ENCODE assay signal across 8 cellular contexts in genomic region chr19:57803594-57804325, GRCh38. TPM values are rescaled to one million over a fixed set of nuclear protein-coding genes. Genes with fewer than 3 reads are reported as not detected.
DNase-seq lines count a peak whose midpoint lies in the region; ATAC-seq, FAIRE-seq and TF ChIP-seq lines count a peak whose summit lies in the region.

No MANE protein-coding gene starts in this region.

- peak; percentile 48 for DNase-seq in AG04450 (ENCODE audit: low read depth, low spot score)
- DNase-seq in HTR-8/SVneo (ENCODE audit: insufficient read length, low spot score): peak; percentile 48
- DNase-seq in GM12878 (ENCODE audit: low read depth, low spot score): no peak
- peak; percentile 49 for DNase-seq in iPS-NIHi11 (ENCODE audit: low spot score)
- DNase-seq in activated effector memory CD4-positive, alpha-beta T cell treated with Interleukin-2 at 50 U/mL for 16 hours: no peak
- no peak for DNase-seq in NCI-H187 treated with DMSO at 0.1 percent for 48 hours (lab: John Stamatoyannopoulos, UW)

- SMC1A ChIA-PET in GM12878 (lab: Charles Lee; ENCODE audit: uncharacterized antibody, unreplicated experiment): no interaction called here

- CTCF ChIA-PET in AG04450 (lab: Charles Lee): interaction anchor here (0.5 kb wide), 1 partner anchor 93 kb away, joined by 3 read pairs; no protein-coding TSS in a partner anchor
- CTCF ChIA-PET in GM12878 (lab: Yijun Ruan, JAX): interaction anchor here (0.7 to 1.2 kb wide), 2 partner anchors 10 to 51 kb away, joined by 3 read pairs; no protein-coding TSS in a partner anchor

- H3K4me3 ChIP-seq in AG04450 (ENCODE audit: low read depth, low read length) (peak overlapping the region; percentile 80), GM12878 (peak overlapping the region; percentile 65), skin epidermis (peak overlapping the region; percentile 26 to 48 (median 36))

- H3K79me2 ChIP-seq in GM12878 (ENCODE audit: control insufficient read depth, insufficient read depth, low read length): no peaks in the 10 kb centered on the region; the same call in 1 of the 2 replicates

- H3K27me3 ChIP-seq in AG04450 (ENCODE audit: control insufficient read depth, insufficient read depth, low read length) (no peaks in the 10 kb centered on the region), GM12878 (replicated peaks in 1 of 2; ENCODE audit: control insufficient read depth in 2 of 2, insufficient read depth in 2 of 2, low read length in 1 of 2) (no peaks in the 10 kb centered on the region)

- H3K4me1 ChIP-seq in GM12878 (ENCODE audit: control insufficient read depth, insufficient read depth, low read length): peaks cover 5% of the 10 kb centered on the region

- H3K9me3 ChIP-seq in AG04450 (ENCODE audit: control insufficient read depth, insufficient read depth, low read length): no peaks in the 10 kb centered on the region
- no peaks in the 10 kb centered on the region; the same call in 2 of the 3 replicates for H3K9me3 ChIP-seq in GM12878 (replicated peaks; ENCODE audit: control insufficient read depth, insufficient read depth, low read length)

- no peak for TF ChIP-seq RAD21 in GM12878 (IDR thresholded peaks at IDR 0.05; ENCODE audit: insufficient read depth, low read depth, low read length)

- intact Hi-C loops in GM12878 (cut with micrococcal nuclease; ENCODE audit: unreplicated experiment): no loop called here

- no peaks in the 10 kb centered on the region for H4K20me1 ChIP-seq in GM12878 (ENCODE audit: control insufficient read depth, insufficient read depth)

- in situ Hi-C loops in GM12878 (cut with MboI): loop anchor here (25.0 kb wide), 1 partner anchor 1666 kb away; the partner anchor contains the start of gene ZNF444

- RAD21 ChIA-PET in GM12878 (lab: Charles Lee; ENCODE audit: unreplicated experiment): interaction anchor here (1.0 kb wide), 1 partner anchor 15 kb away, joined by 5 read pairs; no protein-coding TSS in a partner anchor

- H2AFZ ChIP-seq in GM12878 (ENCODE audit: control insufficient read depth, low read depth, low read length): peak overlapping the region; percentile 26; the same call in 1 of the 2 replicates

- H3K36me3 ChIP-seq in GM12878 (ENCODE audit: control insufficient read depth in 2 of 2, insufficient read depth in 2 of 2, low read length in 1 of 2): peaks cover 2 to 7% of the 10 kb centered on the region in 2 experiments; a peak in 3 of 4 replicates

- TF ChIP-seq CTCF in AG04450 (IDR thresholded peaks at IDR 0.05; ENCODE audit: low read depth, low read length) (no peak), GM12878 (IDR thresholded peaks at IDR 0.05 in 2 of 3, conservative IDR thresholded peaks at IDR 0.05 in 1 of 3; ENCODE audit: control insufficient read depth in 2 of 3, extremely low read depth in 1 of 3, insufficient read depth in 1 of 3, low read depth in 3 of 3, low read length in 3 of 3) (no peak)

- BruUV-seq in GM12878 (replicated peaks; lab: Mats Ljungman, UMichigan): TSS peak; percentile 2

- H3K27ac ChIP-seq in AG04450 (ENCODE audit: low read depth, low read length) (peak overlapping the region; percentile 97), GM12878 (ENCODE audit: control insufficient read depth, insufficient read depth) (peak overlapping the region; percentile 68), skin epidermis (peak overlapping the region in 20 of 21 experiments; percentile 34 to 96 (median 80))

- TF ChIP-seq POLR2A in GM12878 (IDR thresholded peaks at IDR 0.05; ENCODE audit: low read depth, low read length): no peak

- FAIRE-seq in HTR-8/SVneo (lab: Jason Lieb, UNC) (no peak), GM12878 (lab: Jason Lieb, UNC) (no peak)

- WGBS in GM12878 (ENCODE audit: insufficient coverage, insufficient replicate concordance, low lambda C conversion rate, missing lambda C conversion rate): 84% methylated on average over 15 of the region's 19 CpGs

- ATAC-seq in GM12878: peak; percentile 54
- no peak for ATAC-seq in HG02981 (IDR thresholded peaks at IDR 0.05; ENCODE audit: unreplicated experiment)

- no peak for TF ChIP-seq EP300 in GM12878 (IDR thresholded peaks at IDR 0.05; ENCODE audit: borderline replicate concordance in 1 of 2, control insufficient read depth in 1 of 2, low read depth in 2 of 2, low read length in 2 of 2)

- H3K4me2 ChIP-seq in GM12878 (ENCODE audit: control insufficient read depth, insufficient read depth): peak overlapping the region; percentile 89

- peak overlapping the region; percentile 67 for H3K9ac ChIP-seq in GM12878 (ENCODE audit: control insufficient read depth, insufficient read depth, low read length)

- POLR2A ChIA-PET in AG04450 (lab: Yijun Ruan, JAX): interaction anchor here (0.6 to 1.4 kb wide), 3 partner anchors 15 to 277 kb away, joined by 3 to 6 read pairs (median 3); partner anchors contain the start of gene ZNF549
- POLR2A ChIA-PET in GM12878 (lab: Charles Lee): interaction anchor here (1.4 kb wide), 1 partner anchor 10 kb away, joined by 4 read pairs; no protein-coding TSS in a partner anchor

RNA-seq across cellular contexts. Expression of gene ZNF552, which starts 11.0 kb away (rescaled TPM):
- polyA plus RNA-seq in AG04450 (2011; rRNA removed) (2.8 and 2.9 TPM in 2 replicates), GM12878 (2011; rRNA removed) (8.8 and 9.9 TPM in 2 replicates), GM12878 (2014; fragmentation: Illumina TruSeq; extraction: Trizol) (10.8 and 10.9 TPM in 2 replicates), GM12878 (2014; fragmentation: Nextera tagmentation; extraction: Ambion mirVana) (1 to 10 TPM; 3.6 to 5.4 TPM), GM12878 (2014; rRNA removed) (7.1 and 7.5 TPM in 2 replicates), GM12878 (2016; fragmentation: Nextera tagmentation; extraction: Ambion mirVana) (1 to 10 TPM; 6.0 to 8.2 TPM)
- polyA minus RNA-seq in AG04450 (2011; rRNA and poly(A)+ RNA removed): 3.7 and 8.7 TPM in 2 replicates
- total RNA-seq in GM12878 (2013; cell fraction: nucleolus; rRNA removed): 43.5 and 52.8 TPM in 2 replicates
- total RNA-seq in GM12878 (2014; rRNA removed) (9.9 and 12.4 TPM in 2 replicates), GM12878 (2014; rRNA removed; fragmentation: Illumina TruSeq; extraction: Trizol) (13.3 and 14.8 TPM in 2 replicates), GM12878 (2021) (6.3 and 7.7 TPM in 2 replicates)
- 6.4 TPM for polyA plus RNA-seq in GM12878 (2011; ENCODE audit: low read depth)
- polyA plus RNA-seq in GM12878 (2011; cell fraction: cytosol; rRNA removed): 6.9 and 9.1 TPM in 2 replicates
- polyA plus RNA-seq in GM12878 (2011; cell fraction: nucleus; rRNA removed): 10.2 and 13.3 TPM in 2 replicates
- polyA plus RNA-seq in GM12878 (2012): 7.5 and 7.7 TPM in 2 replicates
- polyA minus RNA-seq in GM12878 (2011; rRNA and poly(A)+ RNA removed): 18.8 and 24.6 TPM in 2 replicates
- polyA minus RNA-seq in GM12878 (2011; cell fraction: cytosol; rRNA and poly(A)+ RNA removed): 4.9 and 6.5 TPM in 2 replicates
- polyA minus RNA-seq in GM12878 (2011; cell fraction: nucleus; rRNA and poly(A)+ RNA removed): 12.8 and 27.7 TPM in 2 replicates

RNA-seq across cellular contexts. Expression of gene ZNF587B, which starts 26.3 kb away (rescaled TPM):
- 5.7 TPM in 2 replicates for polyA plus RNA-seq in AG04450 (2011; rRNA removed)
- 16.0 and 22.5 TPM in 2 replicates for polyA minus RNA-seq in AG04450 (2011; rRNA and poly(A)+ RNA removed)
- 93.7 and 97.3 TPM in 2 replicates for total RNA-seq in GM12878 (2013; cell fraction: nucleolus; rRNA removed)
- total RNA-seq in GM12878 (2014; rRNA removed): 25.6 and 26.0 TPM in 2 replicates
- 33.3 and 33.9 TPM in 2 replicates for total RNA-seq in GM12878 (2014; rRNA removed; fragmentation: Illumina TruSeq; extraction: Trizol)
- total RNA-seq in GM12878 (2021): 22.5 and 24.7 TPM in 2 replicates
- polyA plus RNA-seq in GM12878 (2011; ENCODE audit: low read depth): 23.9 TPM
- 15.9 and 19.5 TPM in 2 replicates for polyA plus RNA-seq in GM12878 (2011; rRNA removed)
- 8.5 and 8.9 TPM in 2 replicates for polyA plus RNA-seq in GM12878 (2011; cell fraction: cytosol; rRNA removed)
- polyA plus RNA-seq in GM12878 (2011; cell fraction: nucleus; rRNA removed): 15.5 and 18.9 TPM in 2 replicates
- 9.5 and 20.1 TPM in 2 replicates for polyA plus RNA-seq in GM12878 (2012)
- polyA plus RNA-seq in GM12878 (2014; fragmentation: Illumina TruSeq; extraction: Trizol): 13.1 and 13.3 TPM in 2 replicates
- polyA plus RNA-seq in GM12878 (2014; fragmentation: Nextera tagmentation; extraction: Ambion mirVana): 1 to 10 TPM; 4.1 to 5.5 TPM
- polyA plus RNA-seq in GM12878 (2014; rRNA removed): 10.7 and 12.7 TPM in 2 replicates
- 10 to 100 TPM; 14.5 to 17.7 TPM for polyA plus RNA-seq in GM12878 (2016; fragmentation: Nextera tagmentation; extraction: Ambion mirVana)
- 31.2 and 38.5 TPM in 2 replicates for polyA minus RNA-seq in GM12878 (2011; rRNA and poly(A)+ RNA removed)
- 14.4 and 15.3 TPM in 2 replicates for polyA minus RNA-seq in GM12878 (2011; cell fraction: cytosol; rRNA and poly(A)+ RNA removed)
- 9.1 and 16.3 TPM in 2 replicates for polyA minus RNA-seq in GM12878 (2011; cell fraction: nucleus; rRNA and poly(A)+ RNA removed)

RNA-seq across cellular contexts. Expression of gene ZNF586, which starts 34.3 kb away (rescaled TPM):
- polyA plus RNA-seq in AG04450 (2011; rRNA removed): 7.5 and 9.8 TPM in 2 replicates
- 7.4 and 14.8 TPM in 2 replicates for polyA minus RNA-seq in AG04450 (2011; rRNA and poly(A)+ RNA removed)
- total RNA-seq in GM12878 (2013; cell fraction: nucleolus; rRNA removed): 96.7 and 98.5 TPM in 2 replicates
- total RNA-seq in GM12878 (2014; rRNA removed): 20.6 and 24.2 TPM in 2 replicates
- 22.6 and 24.2 TPM in 2 replicates for total RNA-seq in GM12878 (2014; rRNA removed; fragmentation: Illumina TruSeq; extraction: Trizol)
- 16.5 and 19.7 TPM in 2 replicates for total RNA-seq in GM12878 (2021)
- 13.3 TPM for polyA plus RNA-seq in GM12878 (2011; ENCODE audit: low read depth)
- polyA plus RNA-seq in GM12878 (2011; rRNA removed): 18.4 and 25.4 TPM in 2 replicates
- polyA plus RNA-seq in GM12878 (2011; cell fraction: cytosol; rRNA removed): 12.3 and 16.2 TPM in 2 replicates
- 15.6 and 15.7 TPM in 2 replicates for polyA plus RNA-seq in GM12878 (2011; cell fraction: nucleus; rRNA removed)
- polyA plus RNA-seq in GM12878 (2012): 14.5 and 16.1 TPM in 2 replicates
- 16.3 and 18.7 TPM in 2 replicates for polyA plus RNA-seq in GM12878 (2014; fragmentation: Illumina TruSeq; extraction: Trizol)
- 1 to 10 TPM; 3.9 to 5.7 TPM for polyA plus RNA-seq in GM12878 (2014; fragmentation: Nextera tagmentation; extraction: Ambion mirVana)
- polyA plus RNA-seq in GM12878 (2014; rRNA removed): 13.2 and 13.8 TPM in 2 replicates
- polyA plus RNA-seq in GM12878 (2016; fragmentation: Nextera tagmentation; extraction: Ambion mirVana): 10 to 100 TPM; 13.6 to 13.8 TPM
- 26.3 and 27.6 TPM in 2 replicates for polyA minus RNA-seq in GM12878 (2011; rRNA and poly(A)+ RNA removed)
- 13.1 and 14.5 TPM in 2 replicates for polyA minus RNA-seq in GM12878 (2011; cell fraction: cytosol; rRNA and poly(A)+ RNA removed)
- 17.0 and 25.0 TPM in 2 replicates for polyA minus RNA-seq in GM12878 (2011; cell fraction: nucleus; rRNA and poly(A)+ RNA removed)

RNA-seq across cellular contexts. Expression of gene ZNF587, which starts 45.9 kb away (rescaled TPM):
- polyA plus RNA-seq in AG04450 (2011; rRNA removed): 15.7 and 18.3 TPM in 2 replicates
- polyA minus RNA-seq in AG04450 (2011; rRNA and poly(A)+ RNA removed): 33.6 and 42.5 TPM in 2 replicates
- 91.3 and 96.6 TPM in 2 replicates for total RNA-seq in GM12878 (2013; cell fraction: nucleolus; rRNA removed)
- 13.1 and 15.2 TPM in 2 replicates for total RNA-seq in GM12878 (2014; rRNA removed)
- total RNA-seq in GM12878 (2014; rRNA removed; fragmentation: Illumina TruSeq; extraction: Trizol): 23.4 and 23.8 TPM in 2 replicates
- 20.2 and 27.8 TPM in 2 replicates for total RNA-seq in GM12878 (2021)
- polyA plus RNA-seq in GM12878 (2011; ENCODE audit: low read depth): 10.1 TPM
- polyA plus RNA-seq in GM12878 (2011; rRNA removed): 20.1 and 22.2 TPM in 2 replicates
- polyA plus RNA-seq in GM12878 (2011; cell fraction: cytosol; rRNA removed): 14.4 and 16.8 TPM in 2 replicates
- polyA plus RNA-seq in GM12878 (2011; cell fraction: nucleus; rRNA removed): 26.2 and 31.1 TPM in 2 replicates
- 11.8 and 13.2 TPM in 2 replicates for polyA plus RNA-seq in GM12878 (2012)
- polyA plus RNA-seq in GM12878 (2014; fragmentation: Illumina TruSeq; extraction: Trizol): 16.4 and 17.7 TPM in 2 replicates
- polyA plus RNA-seq in GM12878 (2014; fragmentation: Nextera tagmentation; extraction: Ambion mirVana): 1 to 10 TPM; 1.9 to 2.6 TPM
- 14.0 and 15.0 TPM in 2 replicates for polyA plus RNA-seq in GM12878 (2014; rRNA removed)
- polyA plus RNA-seq in GM12878 (2016; fragmentation: Nextera tagmentation; extraction: Ambion mirVana): 1 to 10 TPM; 6.7 to 8.5 TPM
- 17.7 and 28.5 TPM in 2 replicates for polyA minus RNA-seq in GM12878 (2011; rRNA and poly(A)+ RNA removed)
- 16.3 and 22.0 TPM in 2 replicates for polyA minus RNA-seq in GM12878 (2011; cell fraction: cytosol; rRNA and poly(A)+ RNA removed)
- 10.5 and 13.7 TPM in 2 replicates for polyA minus RNA-seq in GM12878 (2011; cell fraction: nucleus; rRNA and poly(A)+ RNA removed)

RNA-seq across cellular contexts. Expression of gene ZNF776, which starts 57.1 kb away (rescaled TPM):
- 9.7 and 10.5 TPM in 2 replicates for polyA plus RNA-seq in AG04450 (2011; rRNA removed)
- polyA minus RNA-seq in AG04450 (2011; rRNA and poly(A)+ RNA removed): 9.3 and 17.3 TPM in 2 replicates
- total RNA-seq in GM12878 (2013; cell fraction: nucleolus; rRNA removed): 39.1 and 42.6 TPM in 2 replicates
- total RNA-seq in GM12878 (2014; rRNA removed): 13.7 and 14.5 TPM in 2 replicates
- 15.0 and 16.3 TPM in 2 replicates for total RNA-seq in GM12878 (2014; rRNA removed; fragmentation: Illumina TruSeq; extraction: Trizol)
- total RNA-seq in GM12878 (2021): 10.3 and 11.3 TPM in 2 replicates
- polyA plus RNA-seq in GM12878 (2011; ENCODE audit: low read depth): 6.6 TPM
- 14.0 and 15.7 TPM in 2 replicates for polyA plus RNA-seq in GM12878 (2011; rRNA removed)
- 10.1 and 12.4 TPM in 2 replicates for polyA plus RNA-seq in GM12878 (2011; cell fraction: cytosol; rRNA removed)
- 16.0 and 19.8 TPM in 2 replicates for polyA plus RNA-seq in GM12878 (2011; cell fraction: nucleus; rRNA removed)
- 6.3 and 7.6 TPM in 2 replicates for polyA plus RNA-seq in GM12878 (2012)
- polyA plus RNA-seq in GM12878 (2014; fragmentation: Illumina TruSeq; extraction: Trizol): 11.5 and 12.2 TPM in 2 replicates
- 1 to 10 TPM; 1.9 to 3.1 TPM for polyA plus RNA-seq in GM12878 (2014; fragmentation: Nextera tagmentation; extraction: Ambion mirVana)
- 12.6 and 13.1 TPM in 2 replicates for polyA plus RNA-seq in GM12878 (2014; rRNA removed)
- 1 to 10 TPM; 7.4 to 8.2 TPM for polyA plus RNA-seq in GM12878 (2016; fragmentation: Nextera tagmentation; extraction: Ambion mirVana)
- 12.6 and 18.3 TPM in 2 replicates for polyA minus RNA-seq in GM12878 (2011; rRNA and poly(A)+ RNA removed)
- 6.0 and 7.2 TPM in 2 replicates for polyA minus RNA-seq in GM12878 (2011; cell fraction: cytosol; rRNA and poly(A)+ RNA removed)
- polyA minus RNA-seq in GM12878 (2011; cell fraction: nucleus; rRNA and poly(A)+ RNA removed): 50.3 and 75.4 TPM in 2 replicates

Comparison
In these comparisons a context has a peak if more than half of its experiments do, and no peak if none do; other contexts are left out.
1. DNase-seq: peak in AG04450 (single experiment), HTR-8/SVneo (single experiment) and iPS-NIHi11 (single experiment); none in GM12878 (single experiment), activated effector memory CD4-positive, alpha-beta T cell treated with Interleukin-2 at 50 U/mL for 16 hours (single experiment) and NCI-H187 treated with DMSO at 0.1 percent for 48 hours (single experiment).
2. Peak in every context shown above with its lines, with median percentiles within 50 percentile points of each other: H3K27ac ChIP-seq and H3K4me3 ChIP-seq.